9 cellular contexts compared by ENCODE assay signal in the genomic region with DNA sequence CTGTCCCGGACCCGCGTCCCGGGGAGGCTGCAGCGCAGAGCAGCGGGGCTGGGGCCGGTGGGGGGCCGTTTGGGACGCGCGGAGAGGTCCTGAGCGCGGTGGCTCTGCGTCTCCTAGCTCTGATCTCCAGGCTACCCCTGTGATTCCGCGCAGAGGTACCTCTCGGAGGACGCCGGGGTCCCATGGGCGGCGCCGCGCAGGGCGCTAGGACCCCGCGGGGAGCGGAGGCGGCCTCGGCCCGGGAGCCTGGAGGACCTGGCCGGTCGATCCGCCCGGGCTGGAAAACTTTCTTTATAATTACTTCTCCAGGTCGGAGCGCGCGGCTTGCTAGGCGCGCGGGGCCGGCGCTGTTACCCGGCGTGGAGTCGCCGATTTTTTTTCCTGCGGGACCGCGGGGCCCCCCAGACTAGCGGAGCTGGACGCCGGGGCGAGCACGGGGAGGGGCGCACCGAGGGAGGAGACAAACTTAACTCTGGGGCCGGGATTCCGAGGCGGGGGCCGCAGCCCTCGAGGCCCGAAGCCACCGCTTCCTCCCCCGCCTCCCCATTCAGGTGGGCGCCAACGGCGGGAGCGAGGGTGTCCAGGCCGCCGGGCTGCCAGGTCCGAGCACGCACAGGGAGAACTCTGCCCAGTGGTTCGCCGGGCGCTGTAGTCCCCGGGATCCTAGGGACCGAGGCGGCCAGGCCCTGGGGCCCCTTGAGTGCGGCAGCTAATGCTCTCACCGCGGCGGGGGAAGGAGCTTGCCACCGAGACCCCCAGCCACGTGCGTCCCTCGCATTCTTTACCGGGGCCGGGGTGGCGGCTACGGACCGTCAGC. TPM values are rescaled to one million over a fixed set of nuclear protein-coding genes. Genes with fewer than 3 reads are reported as not detected.
DNase-seq lines count a peak whose midpoint lies in the region; ATAC-seq, FAIRE-seq and TF ChIP-seq lines count a peak whose summit lies in the region.
"Had no signal": no experiment of that assay in that cellular context is flagged by ENCODE, and none has a peak within 500 bp of the region (broad histone marks: within the 10 kb centered on the region; RNA-seq: fewer than 3 reads in every experiment).

No MANE protein-coding gene starts in this region.

- H3K27ac Mint-ChIP-seq in natural killer cell, result peak overlapping the region in 1 of 2 donors; percentile 36

- H3K27me3 Mint-ChIP-seq in natural killer cell (ENCODE audit: low read depth in 2 of 2), result peaks cover 0 to 20% of the 10 kb centered on the region in 2 donors

- peak; percentile 6 for ATAC-seq in HG03521 (IDR thresholded peaks at IDR 0.05; ENCODE audit: unreplicated experiment)
- peak; percentile 12 to 31 (median 27) for ATAC-seq in natural killer cell

- peak overlapping the region; percentile 84 for H3K4me3 Mint-ChIP-seq in natural killer cell

- H3K4me1 Mint-ChIP-seq in natural killer cell, result peaks cover 8 to 20% of the 10 kb centered on the region in 2 donors

- TF ChIP-seq CTCF in fibroblast of mammary gland (conservative IDR thresholded peaks at IDR 0.05; ENCODE audit: control insufficient read depth, insufficient read depth, low read depth, low read length), result no peak
- no peak for TF ChIP-seq CTCF in natural killer cell (IDR thresholded peaks at IDR 0.05)

- TF ChIP-seq POLR2A in GM12891 (IDR thresholded peaks at IDR 0.05; ENCODE audit: low read depth, low read length) (no peak), GM12892 (IDR thresholded peaks at IDR 0.05; ENCODE audit: low read depth, low read length) (no peak)

- peak; percentile 28 for DNase-seq in activated CD4-positive, alpha-beta T cell treated with anti-CD3 and anti-CD28 coated beads for 48 hours
- no peak for DNase-seq in activated CD4-positive, alpha-beta T cell treated with anti-CD3 and anti-CD28 coated beads for 4 hours
- DNase-seq in UCSD-AML1 (lab: John Stamatoyannopoulos, UW; ENCODE audit: unreplicated experiment) (peak; percentile 72), fibroblast of mammary gland (ENCODE audit: low read depth) (peak; percentile 32), natural killer cell (peak; percentile 26), GM12891 (ENCODE audit: insufficient read length, low spot score) (no peak), GM12892 (ENCODE audit: insufficient read length) (no peak)

- peak overlapping the region; percentile 47 for H3K4me3 ChIP-seq in fibroblast of mammary gland (ENCODE audit: control insufficient read depth, low read depth, low read length)

- H3K36me3 Mint-ChIP-seq in natural killer cell, result no peaks in the 10 kb centered on the region

- intact Hi-C loops in natural killer cell (cut with micrococcal nuclease), result loop anchor here (2.0 kb wide), 2 partner anchors 68 to 72 kb away; no protein-coding TSS in a partner anchor

- FAIRE-seq in GM12891 (lab: Jason Lieb, UNC) (no peak), GM12892 (lab: Jason Lieb, UNC) (no peak)
- FAIRE-seq: colon had no signal

- no peaks in the 10 kb centered on the region for H3K9me3 Mint-ChIP-seq in natural killer cell

TF ChIP-seq in GM12891, 5 proteins besides CTCF, POLR2A, EP300 and RAD21:
- TF ChIP-seq POLR2AphosphoS5 (IDR thresholded peaks at IDR 0.05; ENCODE audit: low read depth, low read length) (no peak), POU2F2 (IDR thresholded peaks at IDR 0.05; ENCODE audit: low read depth, low read length) (no peak), TAF1 (IDR thresholded peaks at IDR 0.05; ENCODE audit: low read depth, low read length) (no peak), SPI1 (IDR thresholded peaks at IDR 0.05; ENCODE audit: low read depth, low read length) (no peak), PAX5 (IDR thresholded peaks at IDR 0.05; ENCODE audit: insufficient read depth, low read length, severe bottlenecking) (no peak)
TF ChIP-seq in GM12891: peak in this region for 0.

RNA-seq across cellular contexts. Expression of a gene that starts 0.8 kb away (rescaled TPM):
- total RNA-seq in natural killer cell, result 10 to 100 TPM in 1 of 3 donors, 1 to 10 TPM in 2; 7.6 to 19.5 (median 8.2) TPM
- polyA plus RNA-seq in GM12891 (2012; ENCODE audit: low read depth, missing spikeins), result not detected
- not detected for polyA plus RNA-seq in GM12892 (2012; ENCODE audit: missing spikeins)

Comparison
In these comparisons a context has a peak if more than half of its experiments do, and no peak if none do; other contexts are left out.
1. DNase-seq: peak in activated CD4-positive, alpha-beta T cell treated with anti-CD3 and anti-CD28 coated beads for 48 hours (single experiment), UCSD-AML1 (single experiment), fibroblast of mammary gland (single experiment) and natural killer cell (single experiment); none in activated CD4-positive, alpha-beta T cell treated with anti-CD3 and anti-CD28 coated beads for 4 hours (0 of 2), GM12891 (single experiment) and GM12892 (single experiment).